ENCODE assay signal across 16 cellular contexts in the genomic region with DNA sequence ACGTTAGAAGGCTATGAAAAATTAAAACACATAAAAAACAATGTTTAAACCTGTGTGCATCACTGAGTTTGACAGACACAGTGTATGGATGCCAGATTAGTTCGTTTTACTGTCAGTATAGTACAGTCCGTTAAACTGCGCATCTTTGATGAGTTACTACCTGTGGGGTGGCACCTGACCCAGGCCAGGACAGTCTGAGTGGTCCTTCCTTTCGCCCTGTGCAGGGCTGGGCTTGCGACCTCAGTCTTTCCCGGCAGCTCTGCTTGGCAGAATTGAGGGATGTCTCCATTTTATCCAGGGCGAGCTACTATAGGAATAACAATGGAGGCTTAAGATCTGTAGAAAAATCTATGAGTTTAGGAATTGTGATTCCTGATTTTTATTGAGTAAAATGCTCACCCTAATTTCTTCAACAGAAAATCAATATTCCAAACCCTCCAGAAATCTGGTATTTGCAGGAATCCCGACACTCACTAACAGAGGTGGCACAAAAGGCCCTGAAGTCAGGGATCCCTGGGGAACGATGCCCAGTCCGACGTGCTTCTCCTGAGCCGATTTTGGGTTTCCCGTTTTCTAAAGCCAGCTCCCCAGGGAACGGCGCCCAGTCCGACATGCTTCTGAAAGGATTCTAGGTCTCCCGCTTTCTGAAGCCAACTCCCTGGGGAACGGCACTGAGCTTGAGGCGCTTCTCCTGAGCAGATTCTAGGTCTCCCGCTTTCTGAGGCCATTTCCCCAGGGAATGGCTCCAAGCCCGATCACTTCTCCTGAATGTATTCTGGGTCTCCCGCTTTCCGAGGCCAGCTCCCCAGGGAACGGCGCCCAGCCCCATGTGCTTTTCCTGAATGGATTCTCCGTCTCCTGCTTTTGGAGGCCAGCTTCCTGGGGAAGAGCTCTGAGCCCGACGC.
"Had no signal": no experiment of that assay in that cellular context is flagged by ENCODE, and none has a peak within 500 bp of the region (broad histone marks: within the 10 kb centered on the region; RNA-seq: fewer than 3 reads in every experiment).

No MANE protein-coding gene starts in this region.

- H3K4me3 Mint-ChIP-seq: immature natural killer cell, naive B cell, nephron had no signal

- H3K9me3 Mint-ChIP-seq: immature natural killer cell, nephron had no signal

- H3K4me1 ChIP-seq: esophagus muscularis mucosa, gastrocnemius medialis, left ventricle myocardium inferior had no signal

- H3K4me1 Mint-ChIP-seq: immature natural killer cell, naive B cell, nephron had no signal

- H3K36me3 ChIP-seq: esophagus muscularis mucosa, gastrocnemius medialis, left ventricle myocardium inferior, neutrophil had no signal

- H3K36me3 Mint-ChIP-seq: immature natural killer cell, naive B cell had no signal

- ATAC-seq: gastrocnemius medialis had no signal

- H3K27me3 ChIP-seq: gastrocnemius medialis, neutrophil had no signal

- DNase-seq: effector CD4-positive, alpha-beta T cell; gastrocnemius medialis; immature natural killer cell; left ventricle myocardium inferior; mesenchymal stem cell; naive B cell; small intestine; stimulated activated CD4-positive, alpha-beta T cell treated with anti-CD3 and anti-CD28 coated beads, Interleukin-2, amount 100 ng/mL, for 48 hours; stimulated activated naive CD4-positive, alpha-beta T cell treated with Interleukin-2 at 50 U/mL for 16 hours; trophoblast cell had no signal

- H3K27ac ChIP-seq: coronary artery, epithelial cell of prostate, esophagus muscularis mucosa, gastrocnemius medialis, left ventricle myocardium inferior, neutrophil had no signal

- H3K4me3 ChIP-seq: coronary artery, esophagus muscularis mucosa, gastrocnemius medialis, left ventricle myocardium inferior, lung had no signal

- H3K27ac Mint-ChIP-seq: immature natural killer cell, naive B cell, nephron had no signal

- H3K9me3 ChIP-seq: gastrocnemius medialis, left ventricle myocardium inferior, neutrophil had no signal
